In genomic region chr13:49314344-49314882, GRCh38 we compare ENCODE assay signal across 10 cellular contexts.
DNase-seq lines count a peak whose midpoint lies in the region; ATAC-seq and TF ChIP-seq lines count a peak whose summit lies in the region.
"Had no signal": no experiment of that assay in that cellular context is flagged by ENCODE, and none has a peak within 500 bp of the region (broad histone marks: within the 10 kb centered on the region; RNA-seq: fewer than 3 reads in every experiment).

No MANE protein-coding gene starts in this region.

- H2AFZ ChIP-seq in fibroblast of lung (ENCODE audit: low read length), result peak overlapping the region; percentile 60

- H3K4me1 ChIP-seq in fibroblast of lung (ENCODE audit: control insufficient read depth, extremely low read depth, insufficient read depth, low read length), result peaks cover 13% of the 10 kb centered on the region

- no peak overlapping the region for H3K4me3 ChIP-seq in AG09309 (ENCODE audit: control insufficient read depth, low read depth, low read length)
- H3K4me3 ChIP-seq in fibroblast of lung (replicated peaks in 1 of 4; ENCODE audit: control extremely low read depth in 1 of 4, insufficient read depth in 1 of 4, low read depth in 3 of 4, low read length in 4 of 4), result peak overlapping the region in 1 of 4 experiments; percentile 15

- H3K27ac ChIP-seq in fibroblast of lung (ENCODE audit: insufficient read depth, low read length), result peak overlapping the region; percentile 97

- H3K9ac ChIP-seq in fibroblast of lung (ENCODE audit: insufficient read depth, low read length), result peak overlapping the region; percentile 52

- no peaks in the 10 kb centered on the region for H3K36me3 ChIP-seq in fibroblast of lung (ENCODE audit: control insufficient read depth, insufficient read depth, low read length)

- TF ChIP-seq CTCF in AG09309 (IDR thresholded peaks at IDR 0.05; ENCODE audit: control insufficient read depth, insufficient read depth, low read depth, low read length, missing control alignments), result no peak
- TF ChIP-seq CTCF in fibroblast of lung (conservative IDR thresholded peaks at IDR 0.05 in 1 of 2, IDR thresholded peaks at IDR 0.05 in 1 of 2; ENCODE audit: low read depth in 1 of 2, low read length in 2 of 2), result no peak
- TF ChIP-seq CTCF in progenitor cell of endocrine pancreas (IDR thresholded peaks at IDR 0.05; ENCODE audit: unreplicated experiment), result no peak

- no peak overlapping the region for H3K4me3 Mint-ChIP-seq in progenitor cell of endocrine pancreas (ENCODE audit: low read depth)
- H3K4me3 Mint-ChIP-seq: activated naive CD4-positive, alpha-beta T cell treated with anti-CD3 and anti-CD28 coated beads for 36 hours; CD4-positive, CD25-positive, alpha-beta regulatory T cell had no signal

- peak overlapping the region; percentile 81 for H3K4me2 ChIP-seq in fibroblast of lung (ENCODE audit: extremely low read depth, insufficient read depth, low read length)

- H3K27me3 Mint-ChIP-seq in progenitor cell of endocrine pancreas, result no peaks in the 10 kb centered on the region
- H3K27me3 Mint-ChIP-seq: CD4-positive, CD25-positive, alpha-beta regulatory T cell had no signal

- no peaks in the 10 kb centered on the region for H3K9me3 Mint-ChIP-seq in progenitor cell of endocrine pancreas (ENCODE audit: low read depth)
- H3K9me3 Mint-ChIP-seq: activated naive CD4-positive, alpha-beta T cell treated with anti-CD3 and anti-CD28 coated beads for 36 hours; CD4-positive, CD25-positive, alpha-beta regulatory T cell had no signal

- no peaks in the 10 kb centered on the region for H3K9me3 ChIP-seq in fibroblast of lung (ENCODE audit: control insufficient read depth, insufficient read depth, low read depth, low read length)

- H4K20me1 ChIP-seq in fibroblast of lung (ENCODE audit: control insufficient read depth, extremely low read depth, insufficient read depth, low read length), result no peaks in the 10 kb centered on the region

- no peaks in the 10 kb centered on the region for H3K79me2 ChIP-seq in fibroblast of lung (ENCODE audit: control insufficient read depth, insufficient read depth, low read length)

- no peaks in the 10 kb centered on the region for H3K27me3 ChIP-seq in fibroblast of lung (ENCODE audit: control insufficient read depth, insufficient read depth, low read length)

- ATAC-seq in GM21717 (IDR thresholded peaks at IDR 0.05; ENCODE audit: unreplicated experiment), result no peak

- H3K36me3 Mint-ChIP-seq in progenitor cell of endocrine pancreas (ENCODE audit: insufficient read depth), result peaks cover 4% of the 10 kb centered on the region

- peak overlapping the region; percentile 49 for H3K27ac Mint-ChIP-seq in progenitor cell of endocrine pancreas
- H3K27ac Mint-ChIP-seq: activated naive CD4-positive, alpha-beta T cell treated with anti-CD3 and anti-CD28 coated beads for 36 hours; CD4-positive, CD25-positive, alpha-beta regulatory T cell had no signal

- peaks cover 5% of the 10 kb centered on the region for H3K4me1 Mint-ChIP-seq in progenitor cell of endocrine pancreas (ENCODE audit: low read depth)
- H3K4me1 Mint-ChIP-seq: CD4-positive, CD25-positive, alpha-beta regulatory T cell had no signal

- DNase-seq in AG09309 (ENCODE audit: low read depth), result peak; percentile 39
- peak; percentile 44 for DNase-seq in RPMI7951 (ENCODE audit: low read depth)
- peak in 1 of 2 donors; percentile 74 for DNase-seq in fibroblast of lung (ENCODE audit: low read depth in 2 of 2)
- DNase-seq in progenitor cell of endocrine pancreas (ENCODE audit: low spot score, unreplicated experiment), result no peak
- DNase-seq in NK-92 treated with Interleukin-12 subunit alpha and Interleukin-12 subunit beta, amount 100 ng/mL, for 24 hours (lab: John Stamatoyannopoulos, UW), result no peak
- DNase-seq in activated CD4-positive, alpha-beta T cell treated with anti-CD3 and anti-CD28 coated beads, Interleukin-2, amount 50 U/mL, for 48 hours, result no peak
- DNase-seq in NOMO-1 treated with DMSO at 0.1 percent for 48 hours (lab: John Stamatoyannopoulos, UW; ENCODE audit: unreplicated experiment), result no peak
- DNase-seq: activated naive CD4-positive, alpha-beta T cell treated with anti-CD3 and anti-CD28 coated beads for 36 hours; CD4-positive, CD25-positive, alpha-beta regulatory T cell had no signal

Comparison
In these comparisons a context has a peak if more than half of its experiments do, and no peak if none do; other contexts are left out.
1. DNase-seq: peak in AG09309 (single experiment) and RPMI7951 (single experiment); none in progenitor cell of endocrine pancreas (single experiment), NK-92 treated with Interleukin-12 subunit alpha and Interleukin-12 subunit beta, amount 100 ng/mL, for 24 hours (single experiment), activated CD4-positive, alpha-beta T cell treated with anti-CD3 and anti-CD28 coated beads, Interleukin-2, amount 50 U/mL, for 48 hours (0 of 2) and NOMO-1 treated with DMSO at 0.1 percent for 48 hours (single experiment).